3 cellular contexts compared by ENCODE assay signal in genomic region chr6:4549556-4550226, GRCh38.
TF ChIP-seq lines count a peak whose summit lies in the region.

No MANE protein-coding gene starts in this region.

TF ChIP-seq in HepG2, 621 proteins besides CTCF, POLR2A, EP300 and RAD21 (continues in another document):
- TF ChIP-seq THRA (CRISPR knock-in tag; IDR thresholded peaks at IDR 0.05; ENCODE audit: borderline replicate concordance) (no peak), ZBTB40 (IDR thresholded peaks at IDR 0.05) (no peak), ZBTB40 (CRISPR knock-in tag; IDR thresholded peaks at IDR 0.05) (0 out of 2 replicates have a peak, but pooled peaks have one; percentile 34)

TF ChIP-seq in H1, 55 proteins besides CTCF, POLR2A, EP300 and RAD21:
- TF ChIP-seq E2F6 (IDR thresholded peaks at IDR 0.05) (no peak), RFX5 (IDR thresholded peaks at IDR 0.05; ENCODE audit: borderline replicate concordance, low read depth, low read length) (no peak), BCL11A (IDR thresholded peaks at IDR 0.05; ENCODE audit: low read depth in 2 of 2, low read length in 2 of 2) (no peak), TEAD4 (IDR thresholded peaks at IDR 0.05; ENCODE audit: low read depth, low read length) (no peak), GABPA (IDR thresholded peaks at IDR 0.05; ENCODE audit: borderline replicate concordance, insufficient read depth, low read length) (no peak), SP1 (IDR thresholded peaks at IDR 0.05; ENCODE audit: low read depth, low read length) (no peak), SUZ12 (IDR thresholded peaks at IDR 0.05; ENCODE audit: low read length) (no peak), PHF8 (conservative IDR thresholded peaks at IDR 0.05; ENCODE audit: low read depth, low read length) (no peak), CBX8 (IDR thresholded peaks at IDR 0.05; ENCODE audit: borderline replicate concordance, low read depth, low read length) (no peak), HDAC2 (IDR thresholded peaks at IDR 0.05; ENCODE audit: borderline replicate concordance in 1 of 2, low read depth in 2 of 2, low read length in 2 of 2) (no peak), GTF2F1 (IDR thresholded peaks at IDR 0.05; ENCODE audit: borderline replicate concordance, low read depth, low read length) (no peak), KDM4A (IDR thresholded peaks at IDR 0.05; ENCODE audit: low read depth, low read length, severe bottlenecking) (no peak), ASH2L (IDR thresholded peaks at IDR 0.05; ENCODE audit: low read length) (no peak), NRF1 (IDR thresholded peaks at IDR 0.05; ENCODE audit: low read depth, low read length) (no peak), ATF3 (IDR thresholded peaks at IDR 0.05; ENCODE audit: insufficient read depth, low read depth, low read length) (no peak), RBBP5 (IDR thresholded peaks at IDR 0.05; ENCODE audit: borderline replicate concordance, low read depth, low read length) (no peak), FOSL1 (IDR thresholded peaks at IDR 0.05; ENCODE audit: insufficient read depth, low read depth, low read length) (no peak), ZNF274 (IDR thresholded peaks at IDR 0.05; ENCODE audit: borderline replicate concordance, extremely low read depth, low read length) (no peak)

TF ChIP-seq in WTC11, 78 proteins besides CTCF, POLR2A, EP300 and RAD21:
- TF ChIP-seq ZBTB43 (CRISPR knock-in tag; IDR thresholded peaks at IDR 0.05), result no peak
- TF ChIP-seq AFF4 (CRISPR knock-in tag; IDR thresholded peaks at IDR 0.05; ENCODE audit: borderline replicate concordance), result no peak
- TF ChIP-seq GRHL2 (CRISPR knock-in tag; IDR thresholded peaks at IDR 0.05; ENCODE audit: insufficient replicate concordance, severe bottlenecking), result no peak
- no peak for TF ChIP-seq FOXJ3 (CRISPR knock-in tag; IDR thresholded peaks at IDR 0.05; ENCODE audit: borderline replicate concordance)
- no peak for TF ChIP-seq SMAD3 (CRISPR knock-in tag; IDR thresholded peaks at IDR 0.05; ENCODE audit: borderline replicate concordance)
- no peak for TF ChIP-seq ZNF317 (CRISPR knock-in tag; IDR thresholded peaks at IDR 0.05; ENCODE audit: borderline replicate concordance, low read depth)
- no peak for TF ChIP-seq ERG (CRISPR knock-in tag; IDR thresholded peaks at IDR 0.05)
- no peak for TF ChIP-seq ZNF219 (CRISPR knock-in tag; IDR thresholded peaks at IDR 0.05; ENCODE audit: borderline replicate concordance)
- TF ChIP-seq ZNF232 (CRISPR knock-in tag; IDR thresholded peaks at IDR 0.05), result no peak
- TF ChIP-seq FOXP1 (CRISPR knock-in tag; IDR thresholded peaks at IDR 0.05; ENCODE audit: borderline replicate concordance), result no peak
- TF ChIP-seq HMGXB4 (CRISPR knock-in tag; IDR thresholded peaks at IDR 0.05), result no peak
- no peak for TF ChIP-seq ZMAT4 (CRISPR knock-in tag; IDR thresholded peaks at IDR 0.05)
- TF ChIP-seq CBFB (CRISPR knock-in tag; IDR thresholded peaks at IDR 0.05; ENCODE audit: low read depth), result no peak
- TF ChIP-seq ZNF121 (CRISPR knock-in tag; IDR thresholded peaks at IDR 0.05), result no peak
